In the genomic region with DNA sequence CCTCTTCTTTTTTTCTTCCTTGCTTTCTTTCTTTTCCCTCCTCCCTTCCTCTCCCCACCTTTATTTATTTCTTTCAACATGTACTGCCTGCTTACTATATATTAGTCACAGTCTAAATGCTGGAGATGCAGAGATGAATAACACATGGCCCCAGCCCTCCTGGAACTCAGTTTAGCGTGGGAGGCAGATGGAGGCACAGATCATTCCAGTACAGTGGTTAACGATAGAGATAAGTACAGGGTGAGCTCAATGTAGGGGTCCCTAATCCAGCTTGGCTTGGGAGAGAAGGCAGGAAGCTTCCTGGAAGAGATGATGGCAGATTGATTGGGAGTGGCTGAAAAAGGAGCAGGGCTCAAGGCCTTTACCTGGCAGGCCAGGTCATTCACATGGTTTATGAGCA, we compare ENCODE assay signal across 23 cellular contexts. TPM values are rescaled to one million over a fixed set of nuclear protein-coding genes. Genes with fewer than 3 reads are reported as not detected.
DNase-seq lines count a peak whose midpoint lies in the region; ATAC-seq and TF ChIP-seq lines count a peak whose summit lies in the region.
"Had no signal": no experiment of that assay in that cellular context is flagged by ENCODE, and none has a peak within 500 bp of the region (broad histone marks: within the 10 kb centered on the region; RNA-seq: fewer than 3 reads in every experiment).

No MANE protein-coding gene starts in this region.

- H3K27ac ChIP-seq in right lobe of liver (peak overlapping the region; percentile 72 to 95 (median 93)), trophoblast cell (ENCODE audit: low read depth, low read length) (no peak overlapping the region)
- H3K27ac ChIP-seq: coronary artery, esophagus muscularis mucosa, HL-60 had no signal

- no peak overlapping the region for H2BK12ac ChIP-seq in trophoblast cell (ENCODE audit: low read length)

- H3K9me3 ChIP-seq in right lobe of liver (no peaks in the 10 kb centered on the region), trophoblast cell (ENCODE audit: insufficient read depth, low read depth, low read length) (no peaks in the 10 kb centered on the region)
- H3K9me3 ChIP-seq: esophagus muscularis mucosa had no signal

- no peak for ATAC-seq in right lobe of liver
- ATAC-seq: activated T-cell treated with anti-CD3 and anti-CD28 coated beads, Interleukin-2, amount 50 U/mL, for 4 hours; right cardiac atrium; T-helper 17 cell had no signal

- H3K14ac ChIP-seq in trophoblast cell (ENCODE audit: low read length), result no peak overlapping the region

- no peak overlapping the region for H4K12ac ChIP-seq in trophoblast cell (ENCODE audit: low read depth, low read length)

- no peak overlapping the region for H2AFZ ChIP-seq in trophoblast cell (ENCODE audit: insufficient read depth, low read length, poor library complexity)

- no peak overlapping the region for H3K18ac ChIP-seq in trophoblast cell (ENCODE audit: low read length)

- no peaks in the 10 kb centered on the region for H3K79me1 ChIP-seq in trophoblast cell (ENCODE audit: low read length)

- no peak overlapping the region for H4K8ac ChIP-seq in trophoblast cell (ENCODE audit: low read depth, low read length)

- no peak overlapping the region for H2BK120ac ChIP-seq in trophoblast cell (ENCODE audit: insufficient read depth, low read length, poor library complexity)

- no peaks in the 10 kb centered on the region for H3K79me2 ChIP-seq in trophoblast cell (ENCODE audit: control insufficient read depth, insufficient read depth, low read length, poor library complexity)

- in situ Hi-C loops in ACHN (cut with HindIII; ENCODE audit: low pct_ligation_motif_present, low pct_unique_long_range_greater_than_20kb, low sequenced_read_pairs), result no loop called here

- H3K4ac ChIP-seq in trophoblast cell (ENCODE audit: low read depth, low read length), result no peak overlapping the region

- H2BK5ac ChIP-seq in trophoblast cell (ENCODE audit: low read depth, low read length, poor library complexity), result no peak overlapping the region

- intact Hi-C loops in right lobe of liver (cut with DNase I), result no loop called here

- H3K4me2 ChIP-seq in trophoblast cell (ENCODE audit: low read length), result no peak overlapping the region

- peak; percentile 45 for DNase-seq in AG09309 (ENCODE audit: low read depth)
- DNase-seq in LHCN-M2 (ENCODE audit: low read depth), result peak; percentile 26
- peak; percentile 53 to 70 for DNase-seq in cardiac fibroblast (ENCODE audit: low read depth in 2 of 2)
- no peak for DNase-seq in right lobe of liver
- no peak for DNase-seq in NCI-H524 (lab: John Stamatoyannopoulos, UW)
- DNase-seq in ACHN, result no peak
- DNase-seq in OCI-M2 (lab: John Stamatoyannopoulos, UW; ENCODE audit: unreplicated experiment), result no peak
- DNase-seq in trophoblast cell, result no peak
- DNase-seq: activated CD4-positive, alpha-beta T cell treated with anti-CD3 and anti-CD28 coated beads, Interleukin-2, amount 10 ng/mL, durations not matched to agents 7 days and 5 days; activated T-cell treated with anti-CD3 and anti-CD28 coated beads, Interleukin-2, amount 50 U/mL, for 4 hours; DMS153; H7; Karpas-422; NCI-H1930; NCI-H526 treated with DMSO at 0.1 percent for 48 hours; right cardiac atrium; RPMI8226; stimulated activated CD4-positive, alpha-beta T cell treated with anti-CD3 and anti-CD28 coated beads, Interleukin-4, amount 100 ng/mL, for 4 hours; T-helper 17 cell had no signal

- H4K91ac ChIP-seq in trophoblast cell (ENCODE audit: low read depth, low read length), result no peak overlapping the region

- TF ChIP-seq CTCF in AG09309 (IDR thresholded peaks at IDR 0.05; ENCODE audit: control insufficient read depth, insufficient read depth, low read depth, low read length, missing control alignments) (no peak), cardiac fibroblast (IDR thresholded peaks at IDR 0.05; ENCODE audit: low read depth, low read length) (no peak), right lobe of liver (IDR thresholded peaks at IDR 0.05) (no peak)

- H3K4me3 ChIP-seq in AG09309 (ENCODE audit: control insufficient read depth, low read depth, low read length), result no peak overlapping the region
- H3K4me3 ChIP-seq in cardiac fibroblast (replicated peaks in 1 of 2; ENCODE audit: low read depth in 2 of 2, low read length in 2 of 2), result no peak overlapping the region
- H3K4me3 ChIP-seq in right lobe of liver, result no peak overlapping the region
- H3K4me3 ChIP-seq in trophoblast cell (ENCODE audit: low read depth, low read length), result no peak overlapping the region
- H3K4me3 ChIP-seq: coronary artery, esophagus muscularis mucosa, lung had no signal

- H3K27me3 ChIP-seq in right lobe of liver (no peaks in the 10 kb centered on the region), trophoblast cell (ENCODE audit: insufficient read depth, low read length) (no peaks in the 10 kb centered on the region)
- H3K27me3 ChIP-seq: esophagus muscularis mucosa had no signal

- H3K36me3 ChIP-seq in right lobe of liver (no peaks in the 10 kb centered on the region), trophoblast cell (ENCODE audit: control insufficient read depth in 1 of 2, insufficient read depth in 2 of 2, low read length in 2 of 2) (no peaks in the 10 kb centered on the region)
- H3K36me3 ChIP-seq: esophagus muscularis mucosa had no signal

- no peak overlapping the region for H3K23ac ChIP-seq in trophoblast cell (ENCODE audit: low read length)

- no peak overlapping the region for H2AK5ac ChIP-seq in trophoblast cell (ENCODE audit: low read length)

- 67% methylated on average over 1 of the region's 2 CpGs for WGBS in right lobe of liver (ENCODE audit: insufficient coverage, low coverage, low lambda C conversion rate, missing lambda C conversion rate)
- no CpG with 5 or more reads among the region's 2 CpGs for WGBS in trophoblast cell (ENCODE audit: extremely low coverage, insufficient coverage, insufficient read length)

- H3K4me1 ChIP-seq in right lobe of liver, result peaks cover 0 to 43% (median 15%) of the 10 kb centered on the region in 4 donors
- H3K4me1 ChIP-seq in trophoblast cell (ENCODE audit: control insufficient read depth in 1 of 2, insufficient read depth in 2 of 2, low read length in 2 of 2), result no peaks in the 10 kb centered on the region

- no peak for TF ChIP-seq POLR2A in right lobe of liver (IDR thresholded peaks at IDR 0.05)

- no peak overlapping the region for H3K9ac ChIP-seq in trophoblast cell (ENCODE audit: low read length)

RNA-seq across cellular contexts. Expression of gene PPP2R5A, which starts 55.6 kb away (rescaled TPM):
- total RNA-seq in LHCN-M2 (2014; rRNA removed) (11.5 and 13.0 TPM in 2 replicates), right lobe of liver (10 to 100 TPM; 28.5 to 57.2 (median 33.3) TPM)
- 4.2 TPM for polyA plus RNA-seq in LHCN-M2 (2012)
- polyA plus RNA-seq in trophoblast cell (2013), result 7.5 and 7.7 TPM in 2 replicates

Comparison
In these comparisons a context has a peak if more than half of its experiments do, and no peak if none do; other contexts are left out.
1. DNase-seq: peak in AG09309 (single experiment), LHCN-M2 (single experiment) and cardiac fibroblast (2 of 2); none in right lobe of liver (0 of 3), NCI-H524 (0 of 2), ACHN (single experiment), OCI-M2 (single experiment) and trophoblast cell (0 of 2).